In genomic region chr6:27837636-27838512, GRCh38 we compare ENCODE assay signal across 8 cellular contexts.
DNase-seq lines count a peak whose midpoint lies in the region; ATAC-seq and TF ChIP-seq lines count a peak whose summit lies in the region.

No MANE protein-coding gene starts in this region.

- peaks cover 27% of the 10 kb centered on the region for H3K4me1 ChIP-seq in upper lobe of right lung

- peaks cover 8% of the 10 kb centered on the region for H3K4me1 Mint-ChIP-seq in HFFc6 (ENCODE audit: low read depth)
- peaks cover 27% of the 10 kb centered on the region for H3K4me1 Mint-ChIP-seq in activated naive CD8-positive, alpha-beta T cell treated with anti-CD3 and anti-CD28 coated beads for 36 hours

- ATAC-seq in omental fat pad (ENCODE audit: low FRiP score), result peak; percentile 93
- peak; percentile 93 for ATAC-seq in upper lobe of right lung

- TF ChIP-seq CTCF in GM10266 (IDR thresholded peaks at IDR 0.05; ENCODE audit: control insufficient read depth, insufficient read depth, low read depth, missing control alignments), result no peak
- TF ChIP-seq CTCF in HFFc6 (IDR thresholded peaks at IDR 0.05), result no peak
- TF ChIP-seq CTCF in omental fat pad (IDR thresholded peaks at IDR 0.05), result no peak
- TF ChIP-seq CTCF in upper lobe of right lung (IDR thresholded peaks at IDR 0.05), result no peak

- no peaks in the 10 kb centered on the region for H3K9me3 Mint-ChIP-seq in HFFc6
- no peaks in the 10 kb centered on the region for H3K9me3 Mint-ChIP-seq in activated naive CD8-positive, alpha-beta T cell treated with anti-CD3 and anti-CD28 coated beads for 36 hours

- H3K9me3 ChIP-seq in upper lobe of right lung, result no peaks in the 10 kb centered on the region

- peaks cover 4% of the 10 kb centered on the region for H3K36me3 ChIP-seq in upper lobe of right lung

- no peaks in the 10 kb centered on the region; the same call in 1 of the 2 replicates for H3K36me3 Mint-ChIP-seq in HFFc6 (ENCODE audit: low read depth)
- H3K36me3 Mint-ChIP-seq in activated naive CD8-positive, alpha-beta T cell treated with anti-CD3 and anti-CD28 coated beads for 36 hours, result peaks cover 5% of the 10 kb centered on the region

- H3K27me3 ChIP-seq in upper lobe of right lung, result no peaks in the 10 kb centered on the region

- DNase-seq in GM10266 (ENCODE audit: extremely low spot score) (peak; percentile 86), HFFc6 (peak; percentile 100), NAMALWA (ENCODE audit: low spot score) (peak; percentile 99), SK-N-DZ (ENCODE audit: low spot score) (peak; percentile 99), glomerular visceral epithelial cell (ENCODE audit: extremely low spot score) (peak; percentile 98), omental fat pad (ENCODE audit: low spot score) (no peak), upper lobe of right lung (peak; percentile 87)
- peak; percentile 82 for DNase-seq in activated naive CD8-positive, alpha-beta T cell treated with anti-CD3 and anti-CD28 coated beads for 36 hours

- H3K4me3 Mint-ChIP-seq in HFFc6, result no peak overlapping the region
- no peak overlapping the region for H3K4me3 Mint-ChIP-seq in activated naive CD8-positive, alpha-beta T cell treated with anti-CD3 and anti-CD28 coated beads for 36 hours

- intact Hi-C loops in upper lobe of right lung (cut with DNase I), result no loop called here

- no peaks in the 10 kb centered on the region for H3K27me3 Mint-ChIP-seq in HFFc6 (ENCODE audit: insufficient read depth)
- H3K27me3 Mint-ChIP-seq in activated naive CD8-positive, alpha-beta T cell treated with anti-CD3 and anti-CD28 coated beads for 36 hours, result peaks cover 7% of the 10 kb centered on the region

- peak overlapping the region; percentile 99 for H3K27ac ChIP-seq in upper lobe of right lung

- peak overlapping the region; percentile 77 for H3K4me3 ChIP-seq in upper lobe of right lung

- H3K27ac Mint-ChIP-seq in HFFc6, result no peak overlapping the region
- no peak overlapping the region for H3K27ac Mint-ChIP-seq in activated naive CD8-positive, alpha-beta T cell treated with anti-CD3 and anti-CD28 coated beads for 36 hours
